In genomic region chr6:78861509-78861908, GRCh38 we compare ENCODE assay signal across 20 cellular contexts. TPM values are rescaled to one million over a fixed set of nuclear protein-coding genes. Genes with fewer than 3 reads are reported as not detected.
DNase-seq lines count a peak whose midpoint lies in the region; ATAC-seq, FAIRE-seq and TF ChIP-seq lines count a peak whose summit lies in the region.
"Had no signal": no experiment of that assay in that cellular context is flagged by ENCODE, and none has a peak within 500 bp of the region (broad histone marks: within the 10 kb centered on the region; RNA-seq: fewer than 3 reads in every experiment).

No MANE protein-coding gene starts in this region.

- 46% methylated on average over 2 of the region's 2 CpGs for WGBS in A549 (ENCODE audit: missing lambda C conversion rate)
- 67% methylated on average over 2 of the region's 2 CpGs for WGBS in right cardiac atrium

- DNase-seq in A549 (ENCODE audit: low read depth in 1 of 2, low spot score in 1 of 2), result peak in 1 of 2 experiments; percentile 19
- DNase-seq in HEK293T (ENCODE audit: extremely low spot score), result peak; percentile 7
- DNase-seq in OCI-M1 (lab: John Stamatoyannopoulos, UW), result peak; percentile 30
- DNase-seq in fibroblast of mammary gland (ENCODE audit: low read depth), result no peak
- DNase-seq in right cardiac atrium, result no peak
- no peak for DNase-seq in T1000 (lab: John Stamatoyannopoulos, UW)
- DNase-seq in NCI-H2171 treated with DMSO at 0.1 percent for 48 hours (lab: John Stamatoyannopoulos, UW), result no peak
- DNase-seq: ACHN; CD4-positive, alpha-beta T cell; effector memory CD4-positive, alpha-beta T cell; hypothalamus; IMR-90; NCI-H1092; NCI-H774; Right ventricle myocardium superior; sigmoid colon; stimulated activated CD4-positive, alpha-beta T cell treated with anti-CD3 and anti-CD28 coated beads, Interleukin-1b, Interleukin-23, amount 100 ng/mL, for 48 hours had no signal

- no peak for FAIRE-seq in A549 (lab: Jason Lieb, UNC)

- TF ChIP-seq EP300 in A549 (IDR thresholded peaks at IDR 0.05), result no peak

- H3K4me3 ChIP-seq in A549, result no peak overlapping the region
- no peak overlapping the region for H3K4me3 ChIP-seq in fibroblast of mammary gland (ENCODE audit: control insufficient read depth, low read depth, low read length)
- no peak overlapping the region for H3K4me3 ChIP-seq in right cardiac atrium (ENCODE audit: low read length)
- H3K4me3 ChIP-seq: sigmoid colon had no signal

- H3K9me3 ChIP-seq in A549 (no peaks in the 10 kb centered on the region), right cardiac atrium (ENCODE audit: control insufficient read depth, low read length) (no peaks in the 10 kb centered on the region)

- H3K4me3 Mint-ChIP-seq in stimulated activated memory B cell treated with anti-CD40 and anti-IgM and Interleukin-4, amounts not matched to agents 10 μg/mL and 1 μg/mL and 100 μg/mL, for 72 hours, result no peak overlapping the region
- H3K4me3 Mint-ChIP-seq: activated T-helper 17 cell treated with anti-CD3 and anti-CD28 coated beads, Interleukin-2, amount 50 U/mL, for 72 hours; CD4-positive, alpha-beta T cell; central memory CD8-positive, alpha-beta T cell had no signal

- H3K27ac ChIP-seq in A549 (no peak overlapping the region), right cardiac atrium (ENCODE audit: low read length) (no peak overlapping the region)
- H3K27ac ChIP-seq: sigmoid colon had no signal

- H3K27me3 Mint-ChIP-seq in stimulated activated memory B cell treated with anti-CD40 and anti-IgM and Interleukin-4, amounts not matched to agents 10 μg/mL and 1 μg/mL and 100 μg/mL, for 72 hours, result no peaks in the 10 kb centered on the region
- H3K27me3 Mint-ChIP-seq: activated T-helper 17 cell treated with anti-CD3 and anti-CD28 coated beads, Interleukin-2, amount 50 U/mL, for 72 hours; CD4-positive, alpha-beta T cell had no signal

- no peaks in the 10 kb centered on the region for H3K27me3 ChIP-seq in right cardiac atrium (ENCODE audit: control insufficient read depth, insufficient read depth)
- H3K27me3 ChIP-seq: sigmoid colon had no signal

- TF ChIP-seq CTCF in A549 (IDR thresholded peaks at IDR 0.05) (no peak), fibroblast of mammary gland (conservative IDR thresholded peaks at IDR 0.05; ENCODE audit: control insufficient read depth, insufficient read depth, low read depth, low read length) (peak; percentile 5)

- POLR2A ChIA-PET in A549 (lab: Yijun Ruan, JAX) (no interaction called here), HEK293T (lab: Yijun Ruan, JAX) (no interaction called here)

- H3K9me3 Mint-ChIP-seq in stimulated activated memory B cell treated with anti-CD40 and anti-IgM and Interleukin-4, amounts not matched to agents 10 μg/mL and 1 μg/mL and 100 μg/mL, for 72 hours, result peaks cover 2% of the 10 kb centered on the region
- H3K9me3 Mint-ChIP-seq: activated T-helper 17 cell treated with anti-CD3 and anti-CD28 coated beads, Interleukin-2, amount 50 U/mL, for 72 hours; central memory CD8-positive, alpha-beta T cell had no signal

- H3K4me2 ChIP-seq in A549, result no peak overlapping the region

- CTCF ChIA-PET in A549 (lab: Yijun Ruan, JAX) (interaction anchor here (0.9 kb wide), 1 partner anchor 684 kb away, joined by 4 read pairs; no protein-coding TSS in a partner anchor), HEK293T (lab: Yijun Ruan, JAX) (no interaction called here)

- no peak for TF ChIP-seq RAD21 in A549 (conservative IDR thresholded peaks at IDR 0.05 in 1 of 2, IDR thresholded peaks at IDR 0.05 in 1 of 2)

- H3K4me1 ChIP-seq in A549 (peaks cover 2% of the 10 kb centered on the region; the same call in 1 of the 3 replicates), right cardiac atrium (ENCODE audit: control insufficient read depth, insufficient read depth, low read length) (peaks cover 1% of the 10 kb centered on the region)
- H3K4me1 ChIP-seq: sigmoid colon had no signal

- no peak for TF ChIP-seq POLR2A in A549 (IDR thresholded peaks at IDR 0.05; ENCODE audit: low read length)

- H3K27ac Mint-ChIP-seq in stimulated activated memory B cell treated with anti-CD40 and anti-IgM and Interleukin-4, amounts not matched to agents 10 μg/mL and 1 μg/mL and 100 μg/mL, for 72 hours, result no peak overlapping the region
- H3K27ac Mint-ChIP-seq: activated T-helper 17 cell treated with anti-CD3 and anti-CD28 coated beads, Interleukin-2, amount 50 U/mL, for 72 hours; CD4-positive, alpha-beta T cell had no signal

- peaks cover 6% of the 10 kb centered on the region for H3K36me3 Mint-ChIP-seq in stimulated activated memory B cell treated with anti-CD40 and anti-IgM and Interleukin-4, amounts not matched to agents 10 μg/mL and 1 μg/mL and 100 μg/mL, for 72 hours

- intact Hi-C loops in right cardiac atrium (cut with DNase I), result no loop called here

- H3K4me1 Mint-ChIP-seq in stimulated activated memory B cell treated with anti-CD40 and anti-IgM and Interleukin-4, amounts not matched to agents 10 μg/mL and 1 μg/mL and 100 μg/mL, for 72 hours, result no peaks in the 10 kb centered on the region
- H3K4me1 Mint-ChIP-seq: activated T-helper 17 cell treated with anti-CD3 and anti-CD28 coated beads, Interleukin-2, amount 50 U/mL, for 72 hours had no signal

- ATAC-seq in A549 (peak; percentile 34 to 75; a peak in 4 of 6 replicates), right cardiac atrium (no peak)
- no peak for ATAC-seq in stimulated activated memory B cell treated with anti-CD40 and anti-IgM and Interleukin-4, amounts not matched to agents 10 μg/mL and 1 μg/mL and 100 μg/mL, for 72 hours
- ATAC-seq: activated T-helper 17 cell treated with anti-CD3 and anti-CD28 coated beads, Interleukin-2, amount 50 U/mL, for 72 hours had no signal

TF ChIP-seq in A549, 52 proteins besides CTCF, POLR2A, EP300 and RAD21 (continues in another document):
- TF ChIP-seq HMGXB4 (CRISPR knock-in tag; IDR thresholded peaks at IDR 0.05; ENCODE audit: borderline replicate concordance), result no peak
- no peak for TF ChIP-seq RARB (CRISPR knock-in tag; IDR thresholded peaks at IDR 0.05)
- TF ChIP-seq E2F6 (IDR thresholded peaks at IDR 0.05; ENCODE audit: borderline replicate concordance, low read depth), result no peak
- TF ChIP-seq SREBF2 (IDR thresholded peaks at IDR 0.05), result no peak
- no peak for TF ChIP-seq FOSB (CRISPR knock-in tag; IDR thresholded peaks at IDR 0.05)
- no peak for TF ChIP-seq ZFP36 (IDR thresholded peaks at IDR 0.05; ENCODE audit: borderline replicate concordance, partially characterized antibody)
- no peak for TF ChIP-seq EHF (CRISPR knock-in tag; IDR thresholded peaks at IDR 0.05)

TF ChIP-seq in HEK293T, 16 proteins besides CTCF, POLR2A, EP300 and RAD21:
- TF ChIP-seq PKNOX1 (IDR thresholded peaks at IDR 0.05), result no peak
- no peak for TF ChIP-seq NFRKB (IDR thresholded peaks at IDR 0.05)
- no peak for TF ChIP-seq HDGF (IDR thresholded peaks at IDR 0.05; ENCODE audit: borderline replicate concordance)
- TF ChIP-seq TARDBP (IDR thresholded peaks at IDR 0.05), result no peak
- no peak for TF ChIP-seq ELF4 (IDR thresholded peaks at IDR 0.05)
- TF ChIP-seq SP1 (IDR thresholded peaks at IDR 0.05), result no peak
- TF ChIP-seq L3MBTL2 (conservative IDR thresholded peaks at IDR 0.05), result no peak
- TF ChIP-seq ZNF384 (IDR thresholded peaks at IDR 0.05), result no peak
- TF ChIP-seq FOXA1 (IDR thresholded peaks at IDR 0.05), result no peak
- TF ChIP-seq SUZ12 (IDR thresholded peaks at IDR 0.05), result no peak
- TF ChIP-seq CTBP1 (IDR thresholded peaks at IDR 0.05; ENCODE audit: borderline replicate concordance), result no peak

RNA-seq across cellular contexts. Expression of gene IRAK1BP1, which starts 5.8 kb away (rescaled TPM):
- polyA plus RNA-seq in A549 (2011; rRNA removed) (2.3 and 2.6 TPM in 2 replicates), A549 (2017; fragmentation: RNase III; extraction: RNeasy Plus Mini Kit Qiagen cat#74134 plus additional on column Dnase treatment) (0.92 to 1.0 TPM (median 0.97 TPM) in 3 replicates), right cardiac atrium (3.0 TPM)
- 0.57 and 0.65 TPM in 2 replicates for polyA plus RNA-seq in A549 (2012; cell fraction: cytosol; rRNA removed)
- 0.49 and 0.53 TPM in 2 replicates for polyA plus RNA-seq in A549 (2012; cell fraction: nucleus; rRNA removed)
- 2.5 and 3.4 TPM in 2 replicates for polyA minus RNA-seq in A549 (2011; rRNA and poly(A)+ RNA removed)
- 1 to 10 TPM; 3.6 to 6.2 (median 5.1) TPM for total RNA-seq in right cardiac atrium

Comparison
In these comparisons a context has a peak if more than half of its experiments do, and no peak if none do; other contexts are left out.
1. ATAC-seq: peak in A549 (2 of 2); none in right cardiac atrium (0 of 2) and stimulated activated memory B cell treated with anti-CD40 and anti-IgM and Interleukin-4, amounts not matched to agents 10 μg/mL and 1 μg/mL and 100 μg/mL, for 72 hours (single experiment).
2. DNase-seq: peak in HEK293T (single experiment) and OCI-M1 (single experiment); none in fibroblast of mammary gland (single experiment), right cardiac atrium (0 of 3), T1000 (single experiment) and NCI-H2171 treated with DMSO at 0.1 percent for 48 hours (single experiment).